ENCODE assay signal across 9 cellular contexts in the genomic region with DNA sequence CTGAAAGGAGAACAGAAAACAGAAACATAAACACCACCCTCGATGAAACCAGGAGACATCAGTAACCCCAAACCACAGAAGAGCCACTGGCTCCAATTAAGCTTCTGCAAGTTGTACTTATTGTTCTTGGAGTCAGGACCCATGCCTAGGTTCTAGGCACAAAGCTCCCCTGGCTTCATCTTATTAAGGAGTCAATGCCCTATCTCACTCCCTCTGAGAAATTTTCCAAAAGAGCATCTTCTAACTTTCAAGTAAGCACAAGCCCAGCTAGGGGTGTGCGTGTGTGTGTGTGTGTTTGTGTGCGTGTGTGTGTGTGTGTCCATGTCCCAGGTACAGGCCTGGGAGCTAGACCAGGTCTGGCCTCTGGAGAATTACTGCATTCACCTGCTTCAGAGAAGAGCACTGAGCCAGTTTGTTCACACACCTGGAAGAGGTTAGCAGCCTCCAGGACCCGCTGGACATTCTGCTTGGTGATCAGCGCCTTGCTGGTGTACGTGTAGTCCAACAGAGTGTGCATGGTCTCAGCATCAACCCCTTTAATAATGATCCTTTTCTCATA. TPM values are rescaled to one million over a fixed set of nuclear protein-coding genes. Genes with fewer than 3 reads are reported as not detected.
A peak's percentile ranks its signal among the peaks of the same experiment; 100 is the strongest.
DNase-seq lines count a peak whose midpoint lies in the region; ATAC-seq and TF ChIP-seq lines count a peak whose summit lies in the region.
"Had no signal": no experiment of that assay in that cellular context is flagged by ENCODE, and none has a peak within 500 bp of the region (broad histone marks: within the 10 kb centered on the region; RNA-seq: fewer than 3 reads in every experiment).

No MANE protein-coding gene starts in this region.

- H3K9me3 Mint-ChIP-seq in activated T-helper 1 cell treated with anti-CD3 and anti-CD28 coated beads, Interleukin-12 subunit alpha, Interleukin-12 subunit beta, Interleukin-2, Interleukin-4 antibody, amounts not matched to agents 30 ng/mL and 10 ng/mL and 1 ng/mL, durations not matched to agents 14 hours and 24 hours and 36 hours, result peaks cover 5% of the 10 kb centered on the region

- H3K36me3 ChIP-seq in GM06990 (ENCODE audit: control insufficient read depth, insufficient read depth, low read length), result no peaks in the 10 kb centered on the region; the same call in 1 of the 2 replicates

- H3K27me3 ChIP-seq in GM06990 (replicated peaks; ENCODE audit: control insufficient read depth, insufficient read depth, low read length), result no peaks in the 10 kb centered on the region

- H3K4me3 ChIP-seq in GM06990 (replicated peaks; ENCODE audit: low read depth, low read length), result peak overlapping the region; percentile 9; the same call in 1 of the 2 replicates
- H3K4me3 ChIP-seq: smooth muscle cell had no signal

- ATAC-seq in GM19455 (IDR thresholded peaks at IDR 0.05; ENCODE audit: unreplicated experiment), result peak; percentile 84
- ATAC-seq in HG03175 (IDR thresholded peaks at IDR 0.05; ENCODE audit: unreplicated experiment), result peak; percentile 90

- intact Hi-C loops in activated T-helper 1 cell treated with anti-CD3 and anti-CD28 coated beads, Interleukin-12 subunit alpha, Interleukin-12 subunit beta, Interleukin-2, Interleukin-4 antibody, amounts not matched to agents 30 ng/mL and 10 ng/mL and 1 ng/mL, durations not matched to agents 14 hours and 24 hours and 36 hours (cut with micrococcal nuclease), result loop anchor here (1.0 to 2.0 kb wide), 2 partner anchors 13 to 27 kb away; no protein-coding TSS in a partner anchor

- no peak for TF ChIP-seq CTCF in GM06990 (IDR thresholded peaks at IDR 0.05; ENCODE audit: insufficient read depth, low read length, poor library complexity, severe bottlenecking)

- H3K4me1 Mint-ChIP-seq in activated T-helper 1 cell treated with anti-CD3 and anti-CD28 coated beads, Interleukin-12 subunit alpha, Interleukin-12 subunit beta, Interleukin-2, Interleukin-4 antibody, amounts not matched to agents 30 ng/mL and 10 ng/mL and 1 ng/mL, durations not matched to agents 14 hours and 24 hours and 36 hours (ENCODE audit: low read depth), result peaks cover 49% of the 10 kb centered on the region

- H3K27ac Mint-ChIP-seq in activated T-helper 1 cell treated with anti-CD3 and anti-CD28 coated beads, Interleukin-12 subunit alpha, Interleukin-12 subunit beta, Interleukin-2, Interleukin-4 antibody, amounts not matched to agents 30 ng/mL and 10 ng/mL and 1 ng/mL, durations not matched to agents 14 hours and 24 hours and 36 hours, result peak overlapping the region; percentile 82

- DNase-seq in GM06990 (ENCODE audit: extremely low read depth, insufficient read length), result peak; percentile 54
- peak; percentile 15 for DNase-seq in activated T-helper 1 cell treated with anti-CD3 and anti-CD28 coated beads, Interleukin-12 subunit alpha, Interleukin-12 subunit beta, Interleukin-2, Interleukin-4 antibody, amounts not matched to agents 30 ng/mL and 10 ng/mL and 1 ng/mL, durations not matched to agents 14 hours and 24 hours and 36 hours (ENCODE audit: low spot score)
- no peak for DNase-seq in H4 (ENCODE audit: low spot score)
- DNase-seq in Ammon's horn (ENCODE audit: low spot score), result no peak
- no peak for DNase-seq in KG1 (lab: John Stamatoyannopoulos, UW)
- DNase-seq in NCI-H774 (lab: John Stamatoyannopoulos, UW), result no peak

- H3K27me3 Mint-ChIP-seq in activated T-helper 1 cell treated with anti-CD3 and anti-CD28 coated beads, Interleukin-12 subunit alpha, Interleukin-12 subunit beta, Interleukin-2, Interleukin-4 antibody, amounts not matched to agents 30 ng/mL and 10 ng/mL and 1 ng/mL, durations not matched to agents 14 hours and 24 hours and 36 hours (ENCODE audit: insufficient read depth), result no peaks in the 10 kb centered on the region

- peaks cover 50% of the 10 kb centered on the region for H3K36me3 Mint-ChIP-seq in activated T-helper 1 cell treated with anti-CD3 and anti-CD28 coated beads, Interleukin-12 subunit alpha, Interleukin-12 subunit beta, Interleukin-2, Interleukin-4 antibody, amounts not matched to agents 30 ng/mL and 10 ng/mL and 1 ng/mL, durations not matched to agents 14 hours and 24 hours and 36 hours (ENCODE audit: low read depth)

- H3K4me3 Mint-ChIP-seq in activated T-helper 1 cell treated with anti-CD3 and anti-CD28 coated beads, Interleukin-12 subunit alpha, Interleukin-12 subunit beta, Interleukin-2, Interleukin-4 antibody, amounts not matched to agents 30 ng/mL and 10 ng/mL and 1 ng/mL, durations not matched to agents 14 hours and 24 hours and 36 hours, result peak overlapping the region; percentile 55

RNA-seq across cellular contexts. Expression of a gene that starts 28.0 kb away (rescaled TPM):
- total RNA-seq in activated T-helper 1 cell treated with anti-CD3 and anti-CD28 coated beads, Interleukin-12 subunit alpha, Interleukin-12 subunit beta, Interleukin-2, Interleukin-4 antibody, amounts not matched to agents 30 ng/mL and 10 ng/mL and 1 ng/mL, durations not matched to agents 14 hours and 24 hours and 36 hours, result 38.6 and 40.6 TPM in 2 replicates
- not detected in 2 replicates for total RNA-seq in H4 (2014; rRNA removed; shearing (Covaris generic))

Comparison
In these comparisons a context has a peak if more than half of its experiments do, and no peak if none do; other contexts are left out.
1. DNase-seq: peak in GM06990 (single experiment) and activated T-helper 1 cell treated with anti-CD3 and anti-CD28 coated beads, Interleukin-12 subunit alpha, Interleukin-12 subunit beta, Interleukin-2, Interleukin-4 antibody, amounts not matched to agents 30 ng/mL and 10 ng/mL and 1 ng/mL, durations not matched to agents 14 hours and 24 hours and 36 hours (single experiment); none in H4 (single experiment), Ammon's horn (single experiment), KG1 (single experiment) and NCI-H774 (single experiment).
2. RNA of a gene that starts 28.0 kb away (total RNA-seq): 38.6 to 40.6 TPM in activated T-helper 1 cell treated with anti-CD3 and anti-CD28 coated beads, Interleukin-12 subunit alpha, Interleukin-12 subunit beta, Interleukin-2, Interleukin-4 antibody, amounts not matched to agents 30 ng/mL and 10 ng/mL and 1 ng/mL, durations not matched to agents 14 hours and 24 hours and 36 hours; not detected in H4; every median in the first group is over 10 times any median in the second.